ENCODE assay signal across 8 cellular contexts in genomic region chr4:123649248-123649643, GRCh38.
DNase-seq lines count a peak whose midpoint lies in the region; ATAC-seq and TF ChIP-seq lines count a peak whose summit lies in the region.

No MANE protein-coding gene starts in this region.

- 71% methylated on average over 3 of the region's 3 CpGs for WGBS in testis, 2 donors

- H3K36me3 ChIP-seq in testis (ENCODE audit: low read depth, missing control alignments): no peaks in the 10 kb centered on the region

- H3K9me3 ChIP-seq in testis: no peaks in the 10 kb centered on the region

- no peaks in the 10 kb centered on the region for H3K27me3 ChIP-seq in testis

- no peak overlapping the region for H3K4me3 ChIP-seq in testis

- peak overlapping the region; percentile 52 for H3K27ac ChIP-seq in epithelial cell of prostate
- H3K27ac ChIP-seq in testis: peak overlapping the region; percentile 40 to 50

- TF ChIP-seq POLR2A in testis (IDR thresholded peaks at IDR 0.05): no peak

- intact Hi-C loops in testis (cut with DNase I; ENCODE audit: low total_unique reads): no loop called here

- peak; percentile 66 for DNase-seq in NCI-H1092 treated with DMSO at 0.1 percent for 48 hours (lab: John Stamatoyannopoulos, UW)
- no peak for DNase-seq in NCI-H1092 (lab: John Stamatoyannopoulos, UW)
- no peak for DNase-seq in epithelial cell of prostate (ENCODE audit: low read depth, low spot score)
- no peak for DNase-seq in testis
- DNase-seq in GOT3 (lab: John Stamatoyannopoulos, UW): no peak
- DNase-seq in ACHN: no peak
- no peak for DNase-seq in AG20443 (ENCODE audit: low spot score)

- H3K4me1 ChIP-seq in testis: peaks cover 7% of the 10 kb centered on the region

- in situ Hi-C loops in ACHN (cut with HindIII; ENCODE audit: low pct_ligation_motif_present, low pct_unique_long_range_greater_than_20kb, low sequenced_read_pairs): no loop called here

- no peak for TF ChIP-seq CTCF in testis (IDR thresholded peaks at IDR 0.05)

- peak; percentile 93 for ATAC-seq in HG03442 (IDR thresholded peaks at IDR 0.05; ENCODE audit: unreplicated experiment)
